ENCODE assay signal across 8 cellular contexts in genomic region chr10:102230264-102230860, GRCh38. TPM values are rescaled to one million over a fixed set of nuclear protein-coding genes. Genes with fewer than 3 reads are reported as not detected.
DNase-seq lines count a peak whose midpoint lies in the region; ATAC-seq, FAIRE-seq and TF ChIP-seq lines count a peak whose summit lies in the region.

No MANE protein-coding gene starts in this region.

- no peak overlapping the region for H2AFZ ChIP-seq in HepG2 (ENCODE audit: low read length)

- H3K79me2 ChIP-seq in HepG2 (ENCODE audit: insufficient read depth, low read length) = no peaks in the 10 kb centered on the region

- H3K4me2 ChIP-seq in BLaER1 = peak overlapping the region; percentile 66
- peak overlapping the region; percentile 96 for H3K4me2 ChIP-seq in HepG2 (ENCODE audit: low read depth, low read length)

- H3K4me1 ChIP-seq in BLaER1 (peaks cover 25% of the 10 kb centered on the region), HepG2 (ENCODE audit: insufficient read depth, low read length) (peaks cover 50% of the 10 kb centered on the region)

- H3K9me3 ChIP-seq in BLaER1 (no peaks in the 10 kb centered on the region), HepG2 (ENCODE audit: low read length) (no peaks in the 10 kb centered on the region)

- peak overlapping the region; percentile 77 for H3K27ac Mint-ChIP-seq in stimulated activated naive B cell treated with anti-CD40 and anti-IgM and Interleukin-4, amounts not matched to agents 10 μg/mL and 1 μg/mL and 100 μg/mL, for 72 hours

- POLR2A ChIA-PET in HepG2 (lab: Yijun Ruan, JAX) = interaction anchor here (0.7 to 2.1 kb wide), 3 partner anchors 21 to 190 kb away, joined by 3 to 6 read pairs (median 3); partner anchors contain the start of gene FBXL15

- H3K27ac ChIP-seq in BLaER1 = no peak overlapping the region
- no peak overlapping the region for H3K27ac ChIP-seq in HepG2 (ENCODE audit: extremely low read length, insufficient read depth, low read length)

- TF ChIP-seq CTCF in HepG2 (CRISPR knock-in tag; IDR thresholded peaks at IDR 0.05) = no peak

- CTCF ChIA-PET in HepG2 (lab: Yijun Ruan, JAX; ENCODE audit: low intra/inter-chr PET ratio, low total read pairs) = interaction anchor here (1.1 to 4.7 kb wide), 5 partner anchors 11 to 249 kb away, joined by 3 to 34 read pairs (median 12); partner anchors contain the start of gene PITX3

- H3K4me1 Mint-ChIP-seq in stimulated activated naive B cell treated with anti-CD40 and anti-IgM and Interleukin-4, amounts not matched to agents 10 μg/mL and 1 μg/mL and 100 μg/mL, for 72 hours = peaks cover 18 to 43% of the 10 kb centered on the region in 2 donors

- peaks cover 17% of the 10 kb centered on the region for H4K20me1 ChIP-seq in BLaER1
- no peaks in the 10 kb centered on the region for H4K20me1 ChIP-seq in HepG2 (ENCODE audit: insufficient read depth, low read length)

- intact Hi-C loops in HepG2 (cut with micrococcal nuclease; ENCODE audit: unreplicated experiment) = loop anchor here (2.0 kb wide), 1 partner anchor 168 kb away; no protein-coding TSS in a partner anchor

- H3K36me3 ChIP-seq in BLaER1 (no peaks in the 10 kb centered on the region), HepG2 (replicated peaks in 1 of 2; ENCODE audit: control insufficient read depth in 1 of 2, insufficient read depth in 2 of 2, low read length in 2 of 2) (no peaks in the 10 kb centered on the region)

- H3K36me3 Mint-ChIP-seq in stimulated activated naive B cell treated with anti-CD40 and anti-IgM and Interleukin-4, amounts not matched to agents 10 μg/mL and 1 μg/mL and 100 μg/mL, for 72 hours = peaks cover 0 to 1% of the 10 kb centered on the region in 2 donors

- WGBS in HepG2 (ENCODE audit: low lambda C conversion rate) = 0% methylated on average over 4 of the region's 50 CpGs

- in situ Hi-C loops in HepG2 (cut with HindIII; ENCODE audit: extremely low pct_ligation_motif_present, low pct_unique_long_range_greater_than_20kb) = no loop called here

- TF ChIP-seq POLR2A in HepG2 (IDR thresholded peaks at IDR 0.05; ENCODE audit: insufficient read depth in 1 of 2, low read depth in 2 of 2, low read length in 2 of 2) = no peak

- no peak for TF ChIP-seq RAD21 in HepG2 (CRISPR knock-in tag; IDR thresholded peaks at IDR 0.05)

- peaks cover 75 to 90% of the 10 kb centered on the region in 2 donors for H3K27me3 Mint-ChIP-seq in stimulated activated naive B cell treated with anti-CD40 and anti-IgM and Interleukin-4, amounts not matched to agents 10 μg/mL and 1 μg/mL and 100 μg/mL, for 72 hours

- DNase-seq in HTR-8/SVneo (ENCODE audit: insufficient read length, low spot score) (peak; percentile 54), HepG2 (ENCODE audit: low spot score) (no peak), kidney glomerular epithelial cell (lab: John Stamatoyannopoulos, UW) (no peak)
- peak; percentile 18 for DNase-seq in central memory CD4-positive, alpha-beta T cell
- DNase-seq in stimulated activated naive B cell treated with anti-CD40 and anti-IgM and Interleukin-4, amounts not matched to agents 10 μg/mL and 1 μg/mL and 100 μg/mL, for 72 hours = peak; percentile 21

- H3K27me3 ChIP-seq in BLaER1 (peaks cover 61% of the 10 kb centered on the region), HepG2 (ENCODE audit: control insufficient read depth in 1 of 2, insufficient read depth in 2 of 2, low read length in 2 of 2) (peaks cover 0 to 45% of the 10 kb centered on the region in 2 experiments; a peak in 4 of 5 replicates)

- TF ChIP-seq EP300 in HepG2 (IDR thresholded peaks at IDR 0.05; ENCODE audit: low read depth in 2 of 2, low read length in 2 of 2) (no peak), HepG2 (CRISPR knock-in tag; IDR thresholded peaks at IDR 0.05; ENCODE audit: borderline replicate concordance) (no peak)

- H3K9me3 Mint-ChIP-seq in stimulated activated naive B cell treated with anti-CD40 and anti-IgM and Interleukin-4, amounts not matched to agents 10 μg/mL and 1 μg/mL and 100 μg/mL, for 72 hours = no peaks in the 10 kb centered on the region

- peak overlapping the region; percentile 80 to 86 for H3K4me3 Mint-ChIP-seq in stimulated activated naive B cell treated with anti-CD40 and anti-IgM and Interleukin-4, amounts not matched to agents 10 μg/mL and 1 μg/mL and 100 μg/mL, for 72 hours

- no peak overlapping the region for H3K9ac ChIP-seq in BLaER1
- H3K9ac ChIP-seq in HepG2 (ENCODE audit: insufficient read depth, low read depth, low read length) = 0 out of 2 replicates have a peak overlapping the region, but pooled peaks have one; percentile 3

- H3K4me3 ChIP-seq in BLaER1 (peak overlapping the region; percentile 49), HepG2 (replicated peaks in 1 of 3; ENCODE audit: insufficient read depth in 1 of 3, low read depth in 2 of 3, low read length in 3 of 3) (peak overlapping the region; percentile 39 to 72 (median 65); a peak in 5 of 6 replicates)

- ATAC-seq in SK-N-SH treated with all-trans-retinoic acid at 6 μM for 48 hours = peak; percentile 62
- peak; percentile 18 for ATAC-seq in HepG2
- ATAC-seq in stimulated activated naive B cell treated with anti-CD40 and anti-IgM and Interleukin-4, amounts not matched to agents 10 μg/mL and 1 μg/mL and 100 μg/mL, for 72 hours (replicated peaks) = peak; percentile 50
- ATAC-seq in GM18858 (IDR thresholded peaks at IDR 0.05; ENCODE audit: unreplicated experiment) = no peak

- FAIRE-seq in HTR-8/SVneo (lab: Jason Lieb, UNC) (peak; percentile 93), HepG2 (lab: Jason Lieb, UNC) (no peak)

- BruUV-seq in HepG2 (replicated peaks; lab: Mats Ljungman, UMichigan) = no TSS peak

RNA-seq across cellular contexts. Expression of gene ELOVL3, which starts 4.3 kb away (rescaled TPM):
- total RNA-seq in HepG2 (2016; rRNA removed; fragmentation: Illumina TruSeq; extraction: Trizol) = 0.24 and 0.69 TPM in 2 replicates
- total RNA-seq in HepG2 (2016; cell fraction: cytosol; rRNA removed; fragmentation: Illumina TruSeq; extraction: Trizol; ENCODE audit: low read depth) = 0.18 and 0.20 TPM in 2 replicates
- total RNA-seq in HepG2 (2016; cell fraction: insoluble cytoplasmic fraction; rRNA removed; fragmentation: Illumina TruSeq; extraction: Trizol) = 0.40 and 0.52 TPM in 2 replicates
- total RNA-seq in HepG2 (2016; cell fraction: membrane; rRNA removed; fragmentation: Illumina TruSeq; extraction: Trizol) = 0.17 and 0.25 TPM in 2 replicates
- total RNA-seq in HepG2 (2016; cell fraction: nucleus; rRNA removed; fragmentation: Illumina TruSeq; extraction: Trizol) = 0.28 and 0.37 TPM in 2 replicates
- 0.58 and 0.76 TPM in 2 replicates for polyA plus RNA-seq in HepG2 (2011; rRNA removed)
- polyA plus RNA-seq in HepG2 (2011; cell fraction: cytosol; rRNA removed) = 0.56 and 0.68 TPM in 2 replicates
- polyA plus RNA-seq in HepG2 (2011; cell fraction: nucleus; rRNA removed) = 0.47 TPM in 1 of 2 replicates, not detected in the other
- polyA plus RNA-seq in HepG2 (2012) = 0.23 and 0.27 TPM in 2 replicates
- polyA plus RNA-seq in HepG2 (2016; cell fraction: cytosol; fragmentation: Illumina TruSeq; extraction: Trizol; ENCODE audit: low read depth) = 0.12 TPM in 1 of 2 replicates, not detected in the other
- 0.24 and 0.34 TPM in 2 replicates for polyA plus RNA-seq in HepG2 (2016; cell fraction: insoluble cytoplasmic fraction; fragmentation: Illumina TruSeq; extraction: Trizol; ENCODE audit: low read depth)
- polyA plus RNA-seq in HepG2 (2016; cell fraction: membrane; fragmentation: Illumina TruSeq; extraction: Trizol; ENCODE audit: low read depth) = 0.31 TPM in 1 of 2 replicates, not detected in the other
- 0.35 and 0.46 TPM in 2 replicates for polyA plus RNA-seq in HepG2 (2016; cell fraction: nucleus; fragmentation: Illumina TruSeq; extraction: Trizol; ENCODE audit: insufficient read depth, low read depth)
- polyA minus RNA-seq in HepG2 (2011; rRNA and poly(A)+ RNA removed; ENCODE audit: low replicate concordance) = 0.24 TPM in 1 of 2 replicates, not detected in the other
- polyA minus RNA-seq in HepG2 (2011; cell fraction: cytosol; rRNA and poly(A)+ RNA removed) = not detected in 2 replicates
- not detected in 2 replicates for polyA minus RNA-seq in HepG2 (2011; cell fraction: nucleus; rRNA and poly(A)+ RNA removed)

RNA-seq across cellular contexts. Expression of gene PITX3, which starts 10.9 kb away (rescaled TPM):
- not detected in 2 replicates for total RNA-seq in HepG2 (2016; rRNA removed; fragmentation: Illumina TruSeq; extraction: Trizol)
- total RNA-seq in HepG2 (2016; cell fraction: cytosol; rRNA removed; fragmentation: Illumina TruSeq; extraction: Trizol; ENCODE audit: low read depth) = not detected in 2 replicates
- not detected in 2 replicates for total RNA-seq in HepG2 (2016; cell fraction: insoluble cytoplasmic fraction; rRNA removed; fragmentation: Illumina TruSeq; extraction: Trizol)
- total RNA-seq in HepG2 (2016; cell fraction: membrane; rRNA removed; fragmentation: Illumina TruSeq; extraction: Trizol) = 0.14 TPM in 1 of 2 replicates, not detected in the other
- total RNA-seq in HepG2 (2016; cell fraction: nucleus; rRNA removed; fragmentation: Illumina TruSeq; extraction: Trizol) = not detected in 2 replicates
- polyA plus RNA-seq in HepG2 (2011; rRNA removed) = not detected in 2 replicates
- polyA plus RNA-seq in HepG2 (2011; cell fraction: cytosol; rRNA removed) = 0.05 TPM in 1 of 2 replicates, not detected in the other
- polyA plus RNA-seq in HepG2 (2011; cell fraction: nucleus; rRNA removed) = 0.11 TPM in 1 of 2 replicates, not detected in the other
- not detected in 2 replicates for polyA plus RNA-seq in HepG2 (2012)
- polyA plus RNA-seq in HepG2 (2016; cell fraction: cytosol; fragmentation: Illumina TruSeq; extraction: Trizol; ENCODE audit: low read depth) = 0.11 and 0.28 TPM in 2 replicates
- not detected in 2 replicates for polyA plus RNA-seq in HepG2 (2016; cell fraction: insoluble cytoplasmic fraction; fragmentation: Illumina TruSeq; extraction: Trizol; ENCODE audit: low read depth)
- 0.12 TPM in 1 of 2 replicates, not detected in the other for polyA plus RNA-seq in HepG2 (2016; cell fraction: membrane; fragmentation: Illumina TruSeq; extraction: Trizol; ENCODE audit: low read depth)
- polyA plus RNA-seq in HepG2 (2016; cell fraction: nucleus; fragmentation: Illumina TruSeq; extraction: Trizol; ENCODE audit: insufficient read depth, low read depth) = not detected in 2 replicates
- polyA minus RNA-seq in HepG2 (2011; rRNA and poly(A)+ RNA removed; ENCODE audit: low replicate concordance) = not detected in 2 replicates
- polyA minus RNA-seq in HepG2 (2011; cell fraction: cytosol; rRNA and poly(A)+ RNA removed) = not detected in 2 replicates
- polyA minus RNA-seq in HepG2 (2011; cell fraction: nucleus; rRNA and poly(A)+ RNA removed) = not detected in 2 replicates

RNA-seq across cellular contexts. Expression of gene GBF1, which starts 15.0 kb away (rescaled TPM):
- total RNA-seq in HepG2 (2016; rRNA removed; fragmentation: Illumina TruSeq; extraction: Trizol) = 21.9 and 28.7 TPM in 2 replicates
- 3.2 and 4.2 TPM in 2 replicates for total RNA-seq in HepG2 (2016; cell fraction: cytosol; rRNA removed; fragmentation: Illumina TruSeq; extraction: Trizol; ENCODE audit: low read depth)
- total RNA-seq in HepG2 (2016; cell fraction: insoluble cytoplasmic fraction; rRNA removed; fragmentation: Illumina TruSeq; extraction: Trizol) = 22.3 and 26.2 TPM in 2 replicates
- total RNA-seq in HepG2 (2016; cell fraction: membrane; rRNA removed; fragmentation: Illumina TruSeq; extraction: Trizol) = 7.6 and 8.1 TPM in 2 replicates
- total RNA-seq in HepG2 (2016; cell fraction: nucleus; rRNA removed; fragmentation: Illumina TruSeq; extraction: Trizol) = 23.7 and 28.1 TPM in 2 replicates
- 17.1 and 17.6 TPM in 2 replicates for polyA plus RNA-seq in HepG2 (2011; rRNA removed)
- 6.6 and 6.8 TPM in 2 replicates for polyA plus RNA-seq in HepG2 (2011; cell fraction: cytosol; rRNA removed)
- 33.9 and 34.6 TPM in 2 replicates for polyA plus RNA-seq in HepG2 (2011; cell fraction: nucleus; rRNA removed)
- polyA plus RNA-seq in HepG2 (2012) = 17.5 and 19.2 TPM in 2 replicates
- 1.1 and 1.4 TPM in 2 replicates for polyA plus RNA-seq in HepG2 (2016; cell fraction: cytosol; fragmentation: Illumina TruSeq; extraction: Trizol; ENCODE audit: low read depth)
- polyA plus RNA-seq in HepG2 (2016; cell fraction: insoluble cytoplasmic fraction; fragmentation: Illumina TruSeq; extraction: Trizol; ENCODE audit: low read depth) = 13.0 and 19.5 TPM in 2 replicates
- polyA plus RNA-seq in HepG2 (2016; cell fraction: membrane; fragmentation: Illumina TruSeq; extraction: Trizol; ENCODE audit: low read depth) = 2.5 and 3.3 TPM in 2 replicates
- polyA plus RNA-seq in HepG2 (2016; cell fraction: nucleus; fragmentation: Illumina TruSeq; extraction: Trizol; ENCODE audit: insufficient read depth, low read depth) = 34.6 and 42.2 TPM in 2 replicates
- polyA minus RNA-seq in HepG2 (2011; rRNA and poly(A)+ RNA removed; ENCODE audit: low replicate concordance) = 41.9 and 48.3 TPM in 2 replicates
- polyA minus RNA-seq in HepG2 (2011; cell fraction: cytosol; rRNA and poly(A)+ RNA removed) = 21.2 and 23.7 TPM in 2 replicates
- polyA minus RNA-seq in HepG2 (2011; cell fraction: nucleus; rRNA and poly(A)+ RNA removed) = 31.8 and 43.1 TPM in 2 replicates

Comparison
In these comparisons a context has a peak if more than half of its experiments do, and no peak if none do; other contexts are left out.
1. DNase-seq: peak in HTR-8/SVneo (single experiment), central memory CD4-positive, alpha-beta T cell (single experiment) and stimulated activated naive B cell treated with anti-CD40 and anti-IgM and Interleukin-4, amounts not matched to agents 10 μg/mL and 1 μg/mL and 100 μg/mL, for 72 hours (single experiment); none in HepG2 (single experiment) and kidney glomerular epithelial cell (single experiment).